In the genomic region with DNA sequence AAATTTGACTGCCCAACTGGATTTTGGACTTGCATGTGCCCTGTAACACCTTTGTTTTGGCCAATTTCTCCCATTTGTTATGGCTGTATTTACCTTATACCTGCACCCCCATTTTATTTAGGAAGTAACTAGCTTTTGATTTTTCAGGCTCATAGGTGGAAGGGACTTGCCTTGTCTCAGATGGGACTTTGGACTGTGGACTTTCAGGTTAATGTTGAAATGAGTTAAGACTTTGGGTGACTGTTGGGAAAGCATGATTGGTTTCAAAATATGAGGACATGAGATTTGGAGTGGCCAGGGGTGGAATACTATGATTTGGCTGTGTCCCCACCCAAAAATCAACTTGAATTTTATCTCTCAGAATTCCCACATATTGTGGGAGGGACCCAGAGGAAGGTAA, we compare ENCODE assay signal across 27 cellular contexts.
"Had no signal": no experiment of that assay in that cellular context is flagged by ENCODE, and none has a peak within 500 bp of the region (broad histone marks: within the 10 kb centered on the region; RNA-seq: fewer than 3 reads in every experiment).

No MANE protein-coding gene starts in this region.

- FAIRE-seq: urothelium cell line had no signal

- DNase-seq: stimulated activated CD4-positive, alpha-beta T cell treated with anti-CD3 and anti-CD28 coated beads, Interleukin-2, amount 100 ng/mL, for 48 hours; stimulated activated CD4-positive, alpha-beta T cell treated with anti-CD3 and anti-CD28 coated beads, Interleukin-4, amount 100 ng/mL, for 1 hour; stimulated activated CD4-positive, alpha-beta T cell treated with anti-CD3 and anti-CD28 coated beads, Interleukin-4, amount 100 ng/mL, for 24 hours; stimulated activated CD4-positive, alpha-beta T cell treated with anti-CD3 and anti-CD28 coated beads, Interleukin-4, amount 100 ng/mL, for 4 hours; stimulated activated CD8-positive, alpha-beta memory T cell treated with anti-CD3 and anti-CD28 coated beads, Interleukin-4, amount 100 ng/mL, for 48 hours; stimulated activated naive B cell treated with anti-CD40 and anti-IgM and Interleukin-4, amounts not matched to agents 10 μg/mL and 1 μg/mL and 100 μg/mL, for 72 hours; stimulated activated naive CD4-positive, alpha-beta T cell; stimulated activated naive CD4-positive, alpha-beta T cell treated with Interleukin-2 at 50 U/mL for 16 hours; stimulated activated naive CD8-positive, alpha-beta T cell treated with anti-CD3 and anti-CD28 coated beads, Interleukin-15, amount 100 ng/mL, for 72 hours; stimulated activated naive CD8-positive, alpha-beta T cell treated with anti-CD3 and anti-CD28 coated beads, Interleukin-15, Interleukin-2, amounts not matched to agents 100 U/mL and 50 U/mL, for 24 hours; stomach; substantia nigra; testis; thyroid gland; tibial artery; transverse colon; trophoblast cell; upper lobe of left lung; upper lobe of right lung; uterus had no signal

- H3K4me1 ChIP-seq: stomach, suprapubic skin, testis, thyroid gland, tibial artery, tibial nerve, upper lobe of left lung, upper lobe of right lung, uterus, vagina had no signal

- H3K4me3 ChIP-seq: stomach, suprapubic skin, testis, thoracic aorta, thyroid gland, tibial artery, tibial nerve, transverse colon, upper lobe of left lung, upper lobe of right lung, uterus, vagina had no signal

- H3K9me3 ChIP-seq: testis, thyroid gland, uterus, vagina had no signal

- H3K27ac ChIP-seq: stomach, suprapubic skin, testis, thoracic aorta, thyroid gland, tibial artery, tibial nerve, transverse colon, upper lobe of left lung, upper lobe of right lung, uterus, vagina had no signal

- H3K36me3 ChIP-seq: stomach, suprapubic skin, thoracic aorta, thyroid gland, tibial artery, tibial nerve, transverse colon, upper lobe of left lung, upper lobe of right lung, uterus, vagina had no signal

- ATAC-seq: stimulated activated effector memory CD8-positive, alpha-beta T cell treated with anti-CD3 and anti-CD28 coated beads, Interleukin-12 subunit alpha, Interleukin-12 subunit beta, amount 100 ng/mL, for 72 hours; stimulated activated memory B cell treated with anti-CD40 and anti-IgM and Interleukin-4, amounts not matched to agents 10 μg/mL and 1 μg/mL and 100 μg/mL, for 72 hours; stimulated activated naive B cell treated with anti-CD40 and anti-IgM and Interleukin-4, amounts not matched to agents 10 μg/mL and 1 μg/mL and 100 μg/mL, for 72 hours; stimulated activated naive CD8-positive, alpha-beta T cell treated with anti-CD3 and anti-CD28 coated beads, Interleukin-15, amount 100 ng/mL, for 72 hours; stimulated activated naive CD8-positive, alpha-beta T cell treated with anti-CD3 and anti-CD28 coated beads, Interleukin-15, Interleukin-2, amounts not matched to agents 100 U/mL and 50 U/mL, for 24 hours; upper lobe of right lung had no signal

- H3K27me3 ChIP-seq: stomach, suprapubic skin, testis, thyroid gland, tibial artery, tibial nerve, transverse colon, upper lobe of left lung, upper lobe of right lung, uterus, vagina had no signal
